ENCODE assay signal across 8 cellular contexts in genomic region chr16:30699615-30700099, GRCh38. TPM values are rescaled to one million over a fixed set of nuclear protein-coding genes. Genes with fewer than 3 reads are reported as not detected.
A peak's percentile ranks its signal among the peaks of the same experiment; 100 is the strongest.
DNase-seq lines count a peak whose midpoint lies in the region; ATAC-seq and TF ChIP-seq lines count a peak whose summit lies in the region.

No MANE protein-coding gene starts in this region.

- no peaks in the 10 kb centered on the region for H3F3A ChIP-seq in PC-3 (ENCODE audit: low read length, unreplicated experiment)

- peaks cover 21% of the 10 kb centered on the region for H3K36me3 ChIP-seq in PC-3 (ENCODE audit: low read depth, low read length)
- peaks cover 28% of the 10 kb centered on the region for H3K36me3 ChIP-seq in osteoblast (ENCODE audit: insufficient read depth, low read length)

- peak overlapping the region; percentile 100 for H3K9ac ChIP-seq in PC-3 (ENCODE audit: low read length)

- H4K20me1 ChIP-seq in PC-3 (ENCODE audit: low read length) (0 out of 2 replicates have a peak, but pooled peaks cover 7% of the 10 kb centered on the region), osteoblast (ENCODE audit: insufficient read depth, low read length) (peaks cover 22% of the 10 kb centered on the region)

- H3K9me2 ChIP-seq in PC-3 (replicated peaks; ENCODE audit: low read length) = no peaks in the 10 kb centered on the region

- intact Hi-C loops in PC-3 (cut with micrococcal nuclease) = no loop called here
- intact Hi-C loops in posterior cingulate gyrus (cut with DNase I) = loop anchor here (2.0 kb wide), 2 partner anchors 49 kb away; partner anchors contain the start of genes PHKG2 and PRR14

- H3K79me2 ChIP-seq in PC-3 (ENCODE audit: low read length) = peaks cover 37% of the 10 kb centered on the region
- peaks cover 47% of the 10 kb centered on the region for H3K79me2 ChIP-seq in osteoblast (ENCODE audit: insufficient read depth, low read length)

- H3K4me1 ChIP-seq in PC-3 (ENCODE audit: insufficient read depth, low read length) (peaks cover 18% of the 10 kb centered on the region), osteoblast (ENCODE audit: insufficient read depth, low read length) (peaks cover 16% of the 10 kb centered on the region)

- H3K9me3 ChIP-seq in PC-3 (ENCODE audit: low read length) (no peaks in the 10 kb centered on the region), osteoblast (ENCODE audit: low read depth, low read length) (no peaks in the 10 kb centered on the region)

- H3K4me3 ChIP-seq in PC-3 (ENCODE audit: low read length) (peak overlapping the region; percentile 82), epithelial cell of esophagus (ENCODE audit: low read length) (peak overlapping the region; percentile 92), osteoblast (ENCODE audit: insufficient read depth, low read length) (peak overlapping the region; percentile 98)

- POLR2A ChIA-PET in PC-3 (lab: Charles Lee; ENCODE audit: unreplicated experiment) = no interaction called here

- peak overlapping the region; percentile 99 for H3K27ac ChIP-seq in PC-3 (ENCODE audit: low read length)
- H3K27ac ChIP-seq in osteoblast (ENCODE audit: low read depth, low read length) = peak overlapping the region; percentile 99

- H3K27me3 ChIP-seq in PC-3 (ENCODE audit: low read length) = no peaks in the 10 kb centered on the region
- no peaks in the 10 kb centered on the region for H3K27me3 ChIP-seq in osteoblast (ENCODE audit: insufficient read depth, low read length)

- H2AFZ ChIP-seq in PC-3 (ENCODE audit: low read length) (no peak overlapping the region), osteoblast (ENCODE audit: low read length) (no peak overlapping the region)

- DNase-seq in COLO668 (lab: John Stamatoyannopoulos, UW; ENCODE audit: unreplicated experiment) (peak; percentile 5), PC-3 (no peak), epithelial cell of esophagus (ENCODE audit: low read depth) (peak; percentile 27), osteoblast (ENCODE audit: insufficient read length, low spot score, missing footprints) (no peak), posterior cingulate gyrus (no peak), NCI-H2029 treated with DMSO at 0.1 percent for 48 hours (lab: John Stamatoyannopoulos, UW) (no peak), ecto neural progenitor cell (ENCODE audit: low spot score) (no peak)

- H3K4me2 ChIP-seq in PC-3 (ENCODE audit: low read length) (peak overlapping the region; percentile 97), osteoblast (ENCODE audit: insufficient read depth, low read length) (peak overlapping the region; percentile 83)

- BruUV-seq in PC-3 (replicated peaks; lab: Mats Ljungman, UMichigan) = no TSS peak

- TF ChIP-seq CTCF in PC-3 (conservative IDR thresholded peaks at IDR 0.05; ENCODE audit: low read depth, low read length) = no peak
- no peak for TF ChIP-seq CTCF in epithelial cell of esophagus (IDR thresholded peaks at IDR 0.05; ENCODE audit: insufficient read depth, low read depth, low read length, missing control alignments)
- no peak for TF ChIP-seq CTCF in osteoblast (IDR thresholded peaks at IDR 0.05; ENCODE audit: extremely low read depth, low read depth, low read length)

- CTCF ChIA-PET in PC-3 (lab: Charles Lee) = no interaction called here

- ATAC-seq in PC-3 (no peak), GM18511 (IDR thresholded peaks at IDR 0.05; ENCODE audit: unreplicated experiment) (no peak)

RNA-seq across cellular contexts. Expression of gene SRCAP, which starts 0.7 kb away (rescaled TPM):
- total RNA-seq in PC-3 (2014; rRNA removed) = 19.0 and 29.6 TPM in 2 replicates
- 16.3 and 19.2 TPM in 2 replicates for total RNA-seq in osteoblast

RNA-seq across cellular contexts. Expression of gene FBRS, which starts 41.4 kb away (rescaled TPM):
- total RNA-seq in PC-3 (2014; rRNA removed) (22.2 and 35.0 TPM in 2 replicates), osteoblast (24.5 and 30.8 TPM in 2 replicates)

RNA-seq across cellular contexts. Expression of gene PHKG2, which starts 48.6 kb away (rescaled TPM):
- 28.6 and 30.9 TPM in 2 replicates for total RNA-seq in PC-3 (2014; rRNA removed)
- total RNA-seq in osteoblast = 20.3 and 25.0 TPM in 2 replicates

RNA-seq across cellular contexts. Expression of gene PRR14, which starts 48.9 kb away (rescaled TPM):
- total RNA-seq in PC-3 (2014; rRNA removed) (9.6 and 14.5 TPM in 2 replicates), osteoblast (6.8 and 8.0 TPM in 2 replicates)

Comparison
In these comparisons a context has a peak if more than half of its experiments do, and no peak if none do; other contexts are left out.
1. DNase-seq: peak in COLO668 (single experiment) and epithelial cell of esophagus (single experiment); none in PC-3 (single experiment), osteoblast (single experiment), posterior cingulate gyrus (0 of 10), NCI-H2029 treated with DMSO at 0.1 percent for 48 hours (single experiment) and ecto neural progenitor cell (single experiment).
2. Peak in every context shown above with its lines, with median percentiles within 50 percentile points of each other: H3K4me3 ChIP-seq.